17 cellular contexts compared by ENCODE assay signal in the genomic region with DNA sequence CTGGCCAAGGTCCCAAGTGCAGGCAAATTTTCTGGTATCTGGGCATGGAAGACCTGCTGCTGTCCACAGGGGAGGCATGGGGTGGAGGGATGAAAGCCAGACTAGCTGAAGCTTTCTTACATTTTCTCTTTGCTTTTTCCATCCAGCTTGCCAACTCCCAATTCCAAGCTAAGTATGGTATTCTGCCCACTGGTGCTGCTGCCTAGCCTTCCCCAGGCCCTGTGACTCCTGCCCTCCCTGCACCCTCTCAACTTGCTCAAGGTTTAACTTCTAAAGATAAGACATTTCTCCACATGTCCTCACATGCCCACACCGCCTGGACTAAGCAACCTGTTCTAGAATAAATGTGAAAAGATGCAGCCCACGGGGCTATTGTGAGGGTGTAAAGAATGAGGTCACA. TPM values are rescaled to one million over a fixed set of nuclear protein-coding genes. Genes with fewer than 3 reads are reported as not detected.
DNase-seq lines count a peak whose midpoint lies in the region; TF ChIP-seq lines count a peak whose summit lies in the region.
"Had no signal": no experiment of that assay in that cellular context is flagged by ENCODE, and none has a peak within 500 bp of the region (broad histone marks: within the 10 kb centered on the region; RNA-seq: fewer than 3 reads in every experiment).

No MANE protein-coding gene starts in this region.

- H3K27me3 ChIP-seq in rectal smooth muscle tissue (ENCODE audit: control insufficient read depth, insufficient read depth, low read length) (no peaks in the 10 kb centered on the region), uterus (no peaks in the 10 kb centered on the region)
- H3K27me3 ChIP-seq: BLaER1 treated with 17β-estradiol and CSF1 and Interleukin-3, amounts not matched to agents 10 nM and 100 nM had no signal

- H3K36me3 ChIP-seq in rectal smooth muscle tissue (ENCODE audit: control insufficient read depth, insufficient read depth, low read length) (peaks cover 19% of the 10 kb centered on the region), uterus (no peaks in the 10 kb centered on the region)

- H3K4me1 ChIP-seq in rectal smooth muscle tissue (ENCODE audit: control insufficient read depth, insufficient read depth, low read length) (peaks cover 41% of the 10 kb centered on the region), uterus (no peaks in the 10 kb centered on the region)

- TF ChIP-seq POLR2A in uterus (IDR thresholded peaks at IDR 0.05): no peak

- no peaks in the 10 kb centered on the region for H3K9me3 ChIP-seq in uterus
- H3K9me3 ChIP-seq: BLaER1 treated with 17β-estradiol and CSF1 and Interleukin-3, amounts not matched to agents 10 nM and 100 nM had no signal

- H3K27ac ChIP-seq in coronary artery: peak overlapping the region; percentile 66 to 76
- peak overlapping the region; percentile 87 for H3K27ac ChIP-seq in rectal smooth muscle tissue (ENCODE audit: low read depth, low read length)
- H3K27ac ChIP-seq in uterus: peak overlapping the region; percentile 43 to 67
- H3K27ac ChIP-seq: BLaER1 treated with 17β-estradiol and CSF1 and Interleukin-3, amounts not matched to agents 10 nM and 100 nM had no signal

- intact Hi-C loops in uterus (cut with DNase I; ENCODE audit: low total_unique reads): no loop called here

- no peak overlapping the region for H3K9ac ChIP-seq in rectal smooth muscle tissue (ENCODE audit: low read length)
- H3K9ac ChIP-seq: BLaER1 treated with 17β-estradiol and CSF1 and Interleukin-3, amounts not matched to agents 10 nM and 100 nM had no signal

- TF ChIP-seq CTCF in coronary artery (IDR thresholded peaks at IDR 0.05) (no peak), uterus (IDR thresholded peaks at IDR 0.05) (no peak)

- peak; percentile 10 for DNase-seq in KBM-7
- no peak for DNase-seq in coronary artery (ENCODE audit: low spot score)
- no peak for DNase-seq in uterus
- DNase-seq in OCI-M2 (lab: John Stamatoyannopoulos, UW; ENCODE audit: unreplicated experiment): no peak
- DNase-seq in NCI-H526 (lab: John Stamatoyannopoulos, UW): no peak
- DNase-seq in GM19238 (ENCODE audit: insufficient read length, low spot score): no peak
- DNase-seq: Calu3; CD8-positive, alpha-beta T cell; EL; MV-4-11; NCI-H1694 treated with DMSO at 0.1 percent for 48 hours; NCI-H2227 treated with DMSO at 0.1 percent for 48 hours; NCI-H524 had no signal

- in situ Hi-C loops in KBM-7 (cut with MboI; ENCODE audit: low pct_unique_long_range_greater_than_20kb, low sequenced_read_pairs): no loop called here

- H3K4me3 ChIP-seq in coronary artery (no peak overlapping the region), rectal smooth muscle tissue (ENCODE audit: low read length) (no peak overlapping the region), uterus (no peak overlapping the region)
- H3K4me3 ChIP-seq: BLaER1 treated with 17β-estradiol and CSF1 and Interleukin-3, amounts not matched to agents 10 nM and 100 nM; GM12878; K562 had no signal

RNA-seq across cellular contexts. Expression of gene HACD2, which starts 59.5 kb away (rescaled TPM):
- 10 to 100 TPM; 21.5 to 38.0 (median 28.8) TPM for total RNA-seq in uterus
